In genomic region chr15:58748787-58749531, GRCh38 we compare ENCODE assay signal across 8 cellular contexts. TPM values are rescaled to one million over a fixed set of nuclear protein-coding genes. Genes with fewer than 3 reads are reported as not detected.
DNase-seq lines count a peak whose midpoint lies in the region; ATAC-seq, FAIRE-seq and TF ChIP-seq lines count a peak whose summit lies in the region.

No MANE protein-coding gene starts in this region.

- no peaks in the 10 kb centered on the region for H3K79me1 ChIP-seq in H9 (ENCODE audit: insufficient read depth, low read depth, low read length, poor library complexity, severe bottlenecking)

- H2BK12ac ChIP-seq in H9 (ENCODE audit: insufficient read length, low read depth, low read length), result no peak overlapping the region

- peaks cover 37 to 38% of the 10 kb centered on the region in 2 experiments for H3K4me1 Mint-ChIP-seq in H9
- H3K4me1 Mint-ChIP-seq in WTC11, result peaks cover 39% of the 10 kb centered on the region

- no peaks in the 10 kb centered on the region for H3K9me3 ChIP-seq in H9 (ENCODE audit: control insufficient read depth, low read depth, low read length)
- no peaks in the 10 kb centered on the region for H3K9me3 ChIP-seq in MG63

- H3K27me3 ChIP-seq in H9 (ENCODE audit: insufficient read depth, low read length) (no peaks in the 10 kb centered on the region), MG63 (no peaks in the 10 kb centered on the region)

- no peak overlapping the region for H2BK20ac ChIP-seq in H9 (ENCODE audit: low read depth, low read length, poor library complexity, severe bottlenecking)

- peak overlapping the region; percentile 85 for H3K4me2 ChIP-seq in H9 (ENCODE audit: insufficient read depth, insufficient read length, low read length)

- FAIRE-seq in GM12892 (lab: Jason Lieb, UNC), result no peak

- DNase-seq in GM12892 (ENCODE audit: insufficient read length), result peak; percentile 33
- DNase-seq in H9, result peak; percentile 47
- peak; percentile 56 for DNase-seq in MG63
- peak; percentile 73 for DNase-seq in WTC11 (ENCODE audit: low spot score)
- peak; percentile 37 for DNase-seq in cerebellum (ENCODE audit: low spot score)
- peak; percentile 85 for DNase-seq in left kidney (ENCODE audit: low read depth, low spot score)
- DNase-seq in stimulated activated CD4-positive, alpha-beta T cell treated with anti-CD3 and anti-CD28 coated beads, Interleukin-4, amount 100 ng/mL, for 24 hours, result peak; percentile 42
- no peak for DNase-seq in MV-4-11 (lab: John Stamatoyannopoulos, UW)

- peaks cover 23% of the 10 kb centered on the region; the same call in 1 of the 2 replicates for H3K79me2 ChIP-seq in H9 (ENCODE audit: insufficient read depth, low read length)

- no peak overlapping the region for H3K23ac ChIP-seq in H9 (ENCODE audit: insufficient read length, low read depth, low read length)

- no peak overlapping the region for H4K8ac ChIP-seq in H9 (replicated peaks; ENCODE audit: insufficient read length, low read depth, low read length)

- H3K4me3 ChIP-seq in MG63, result peak overlapping the region; percentile 97

- H3K18ac ChIP-seq in H9 (ENCODE audit: insufficient read length, low read depth, low read length), result peak overlapping the region; percentile 94

- no peaks in the 10 kb centered on the region for H3K4me1 ChIP-seq in H9 (ENCODE audit: insufficient read depth, low read length)

- H3K23me2 ChIP-seq in H9 (ENCODE audit: insufficient read length, low read depth, low read length, poor library complexity, severe bottlenecking), result peaks cover 11% of the 10 kb centered on the region

- peak overlapping the region; percentile 89 to 99 for H3K4me3 Mint-ChIP-seq in H9
- H3K4me3 Mint-ChIP-seq in WTC11, result peak overlapping the region; percentile 99

- peak overlapping the region; percentile 98 to 99 (median 99) for H3K27ac Mint-ChIP-seq in H9
- H3K27ac Mint-ChIP-seq in WTC11, result peak overlapping the region; percentile 98

- no peak overlapping the region for H2AK5ac ChIP-seq in H9 (ENCODE audit: insufficient read length, low read length)

- no CpG with 5 or more reads among the region's 82 CpGs for WGBS in H9 (ENCODE audit: extremely low coverage, insufficient read length, low lambda C conversion rate)

- TF ChIP-seq CTCF in H9 (conservative IDR thresholded peaks at IDR 0.05) (no peak), WTC11 (IDR thresholded peaks at IDR 0.05) (no peak)

- no peak overlapping the region for H2AFZ ChIP-seq in H9 (ENCODE audit: low read length)

- H3K56ac ChIP-seq in H9 (ENCODE audit: insufficient read length, low read depth, low read length), result no peak overlapping the region

- H3K27ac ChIP-seq in H9 (ENCODE audit: insufficient read length, low read depth, low read length), result peak overlapping the region; percentile 27

- H2BK120ac ChIP-seq in H9 (ENCODE audit: low read depth, low read length, poor library complexity, severe bottlenecking), result no peak overlapping the region

- no peak overlapping the region for H4K5ac ChIP-seq in H9 (ENCODE audit: insufficient read length, low read depth, low read length)

- H3K9ac ChIP-seq in H9 (ENCODE audit: extremely low read depth, insufficient read length, low read length), result peak overlapping the region; percentile 92

- H4K91ac ChIP-seq in H9 (ENCODE audit: insufficient read length, low read depth, low read length), result no peak overlapping the region

- H3K4ac ChIP-seq in H9 (ENCODE audit: low read depth, low read length), result no peak overlapping the region

- POLR2A ChIA-PET in WTC11 (lab: Charles Lee), result interaction anchor here (2.8 kb wide), 1 partner anchor 22 kb away, joined by 66 read pairs; the partner anchor contains the start of gene MINDY2

- H3K36me3 Mint-ChIP-seq in H9 (ENCODE audit: insufficient read depth in 1 of 3, low read depth in 3 of 3) (peaks cover 0 to 5% (median 0%) of the 10 kb centered on the region in 3 experiments; a peak in 1 of 7 replicates), WTC11 (no peaks in the 10 kb centered on the region)

- H2BK5ac ChIP-seq in H9 (ENCODE audit: insufficient read length, low read length), result no peak overlapping the region

- CTCF ChIA-PET in WTC11 (lab: Charles Lee), result interaction anchor here (1.1 to 1.6 kb wide), 3 partner anchors 22 to 150 kb away, joined by 3 to 20 read pairs (median 5); partner anchors contain the start of gene MINDY2

- H3K9me3 Mint-ChIP-seq in H9 (no peaks in the 10 kb centered on the region), WTC11 (no peaks in the 10 kb centered on the region)

- H4K20me1 ChIP-seq in H9 (ENCODE audit: control insufficient read depth, insufficient read depth, insufficient read length), result no peaks in the 10 kb centered on the region

- no peak; the same call in 1 of the 2 replicates for TF ChIP-seq POLR2A in GM12892 (IDR thresholded peaks at IDR 0.05; ENCODE audit: low read depth, low read length)

- peak; percentile 13 for ATAC-seq in WTC11

- no peak overlapping the region for H3T11ph ChIP-seq in H9 (ENCODE audit: low read length)

- no peak overlapping the region for H2BK15ac ChIP-seq in H9 (ENCODE audit: low read depth, low read length)

- H3K36me3 ChIP-seq in MG63, result peaks cover 9% of the 10 kb centered on the region

- H3K27me3 Mint-ChIP-seq in H9 (ENCODE audit: low read depth), result no peaks in the 10 kb centered on the region
- no peaks in the 10 kb centered on the region for H3K27me3 Mint-ChIP-seq in WTC11 (ENCODE audit: low read depth)

- peak overlapping the region; percentile 98 for H3K14ac ChIP-seq in H9 (ENCODE audit: insufficient read depth, low read length)

TF ChIP-seq in WTC11, 78 proteins besides CTCF, POLR2A, EP300 and RAD21:
- TF ChIP-seq TEAD1 (CRISPR knock-in tag; IDR thresholded peaks at IDR 0.05) (0 out of 2 replicates have a peak, but pooled peaks have one; percentile 41), ATF1 (CRISPR knock-in tag; IDR thresholded peaks at IDR 0.05) (no peak), GABPB1 (CRISPR knock-in tag; IDR thresholded peaks at IDR 0.05) (no peak), JUN (CRISPR knock-in tag; IDR thresholded peaks at IDR 0.05) (0 out of 2 replicates have a peak, but pooled peaks have one; percentile 23), TEAD4 (CRISPR knock-in tag; IDR thresholded peaks at IDR 0.05) (0 out of 2 replicates have a peak, but pooled peaks have one; percentile 23), FOXJ3 (CRISPR knock-in tag; IDR thresholded peaks at IDR 0.05; ENCODE audit: borderline replicate concordance) (no peak), FOXK1 (CRISPR knock-in tag; IDR thresholded peaks at IDR 0.05) (peak; percentile 59; the same call in 1 of the 2 replicates), KAT7 (CRISPR knock-in tag; IDR thresholded peaks at IDR 0.05; ENCODE audit: borderline replicate concordance) (0 out of 2 replicates have a peak, but pooled peaks have one; percentile 17)
- TF ChIP-seq, protein P1, sequence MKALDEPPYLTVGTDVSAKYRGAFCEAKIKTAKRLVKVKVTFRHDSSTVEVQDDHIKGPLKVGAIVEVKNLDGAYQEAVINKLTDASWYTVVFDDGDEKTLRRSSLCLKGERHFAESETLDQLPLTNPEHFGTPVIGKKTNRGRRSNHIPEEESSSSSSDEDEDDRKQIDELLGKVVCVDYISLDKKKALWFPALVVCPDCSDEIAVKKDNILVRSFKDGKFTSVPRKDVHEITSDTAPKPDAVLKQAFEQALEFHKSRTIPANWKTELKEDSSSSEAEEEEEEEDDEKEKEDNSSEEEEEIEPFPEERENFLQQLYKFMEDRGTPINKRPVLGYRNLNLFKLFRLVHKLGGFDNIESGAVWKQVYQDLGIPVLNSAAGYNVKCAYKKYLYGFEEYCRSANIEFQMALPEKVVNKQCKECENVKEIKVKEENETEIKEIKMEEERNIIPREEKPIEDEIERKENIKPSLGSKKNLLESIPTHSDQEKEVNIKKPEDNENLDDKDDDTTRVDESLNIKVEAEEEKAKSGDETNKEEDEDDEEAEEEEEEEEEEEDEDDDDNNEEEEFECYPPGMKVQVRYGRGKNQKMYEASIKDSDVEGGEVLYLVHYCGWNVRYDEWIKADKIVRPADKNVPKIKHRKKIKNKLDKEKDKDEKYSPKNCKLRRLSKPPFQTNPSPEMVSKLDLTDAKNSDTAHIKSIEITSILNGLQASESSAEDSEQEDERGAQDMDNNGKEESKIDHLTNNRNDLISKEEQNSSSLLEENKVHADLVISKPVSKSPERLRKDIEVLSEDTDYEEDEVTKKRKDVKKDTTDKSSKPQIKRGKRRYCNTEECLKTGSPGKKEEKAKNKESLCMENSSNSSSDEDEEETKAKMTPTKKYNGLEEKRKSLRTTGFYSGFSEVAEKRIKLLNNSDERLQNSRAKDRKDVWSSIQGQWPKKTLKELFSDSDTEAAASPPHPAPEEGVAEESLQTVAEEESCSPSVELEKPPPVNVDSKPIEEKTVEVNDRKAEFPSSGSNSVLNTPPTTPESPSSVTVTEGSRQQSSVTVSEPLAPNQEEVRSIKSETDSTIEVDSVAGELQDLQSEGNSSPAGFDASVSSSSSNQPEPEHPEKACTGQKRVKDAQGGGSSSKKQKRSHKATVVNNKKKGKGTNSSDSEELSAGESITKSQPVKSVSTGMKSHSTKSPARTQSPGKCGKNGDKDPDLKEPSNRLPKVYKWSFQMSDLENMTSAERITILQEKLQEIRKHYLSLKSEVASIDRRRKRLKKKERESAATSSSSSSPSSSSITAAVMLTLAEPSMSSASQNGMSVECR (CRISPR knock-in tag; IDR thresholded peaks at IDR 0.05; ENCODE audit: borderline replicate concordance), result 0 out of 2 replicates have a peak, but pooled peaks have one; percentile 41
- TF ChIP-seq, protein P2, sequence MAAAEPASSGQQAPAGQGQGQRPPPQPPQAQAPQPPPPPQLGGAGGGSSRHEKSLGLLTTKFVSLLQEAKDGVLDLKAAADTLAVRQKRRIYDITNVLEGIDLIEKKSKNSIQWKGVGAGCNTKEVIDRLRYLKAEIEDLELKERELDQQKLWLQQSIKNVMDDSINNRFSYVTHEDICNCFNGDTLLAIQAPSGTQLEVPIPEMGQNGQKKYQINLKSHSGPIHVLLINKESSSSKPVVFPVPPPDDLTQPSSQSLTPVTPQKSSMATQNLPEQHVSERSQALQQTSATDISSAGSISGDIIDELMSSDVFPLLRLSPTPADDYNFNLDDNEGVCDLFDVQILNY (CRISPR knock-in tag; IDR thresholded peaks at IDR 0.05), result no peak
- TF ChIP-seq, protein P3, sequence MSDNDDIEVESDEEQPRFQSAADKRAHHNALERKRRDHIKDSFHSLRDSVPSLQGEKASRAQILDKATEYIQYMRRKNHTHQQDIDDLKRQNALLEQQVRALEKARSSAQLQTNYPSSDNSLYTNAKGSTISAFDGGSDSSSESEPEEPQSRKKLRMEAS (CRISPR knock-in tag; IDR thresholded peaks at IDR 0.05), result peak; percentile 33; the same call in 1 of the 2 replicates

RNA-seq across cellular contexts. Expression of gene ADAM10, which starts 0.5 kb away (rescaled TPM):
- 55.8 TPM for polyA plus RNA-seq in GM12892 (2012; ENCODE audit: missing spikeins)
- total RNA-seq in H9 (2021) (150 and 159 TPM in 2 replicates), WTC11 (2021) (128 to 133 TPM (median 130 TPM) in 3 replicates), cerebellum (76.9 TPM)
- total RNA-seq in MG63 (2014; rRNA removed; shearing (Covaris generic); ENCODE audit: low replicate concordance), result 140 and 158 TPM in 2 replicates

RNA-seq across cellular contexts. Expression of gene MINDY2, which starts 22.1 kb away (rescaled TPM):
- 4.2 TPM for polyA plus RNA-seq in GM12892 (2012; ENCODE audit: missing spikeins)
- total RNA-seq in H9 (2021) (29.5 and 32.3 TPM in 2 replicates), WTC11 (2021) (27.0 to 29.9 TPM (median 29.6 TPM) in 3 replicates), cerebellum (32.4 TPM)
- 4.7 and 7.4 TPM in 2 replicates for total RNA-seq in MG63 (2014; rRNA removed; shearing (Covaris generic); ENCODE audit: low replicate concordance)
